Comparison of ENCODE assay signal across 7 cellular contexts in genomic region chr15:37096878-37097568, GRCh38. TPM values are rescaled to one million over a fixed set of nuclear protein-coding genes. Genes with fewer than 3 reads are reported as not detected.
DNase-seq lines count a peak whose midpoint lies in the region; ATAC-seq, FAIRE-seq and TF ChIP-seq lines count a peak whose summit lies in the region.

No MANE protein-coding gene starts in this region.

- H3K27ac ChIP-seq in hepatocyte (peak overlapping the region; percentile 93), smooth muscle cell (ENCODE audit: low read depth) (peak overlapping the region; percentile 87)

- H3K36me3 ChIP-seq in H7 (replicated peaks; ENCODE audit: control insufficient read depth, insufficient read depth, low read length) (no peaks in the 10 kb centered on the region), hepatocyte (replicated peaks; ENCODE audit: insufficient read depth, low read depth) (no peaks in the 10 kb centered on the region), smooth muscle cell (ENCODE audit: low read depth) (peaks cover 5% of the 10 kb centered on the region)

- H3K9me3 Mint-ChIP-seq in WTC11: no peaks in the 10 kb centered on the region

- CTCF ChIA-PET in WTC11 (lab: Charles Lee): interaction anchor here (0.7 to 4.1 kb wide), 2 partner anchors 213 to 217 kb away, joined by 3 to 18 read pairs; no protein-coding TSS in a partner anchor

- POLR2A ChIA-PET in WTC11 (lab: Charles Lee): interaction anchor here (0.5 to 1.2 kb wide), 3 partner anchors 10 to 324 kb away, joined by 3 to 11 read pairs (median 3); no protein-coding TSS in a partner anchor

- H3K79me2 ChIP-seq in hepatocyte (peaks cover 69% of the 10 kb centered on the region), smooth muscle cell (ENCODE audit: low read depth) (peaks cover 71% of the 10 kb centered on the region)

- TF ChIP-seq CTCF in WTC11 (IDR thresholded peaks at IDR 0.05) (no peak), hepatocyte (IDR thresholded peaks at IDR 0.05; ENCODE audit: poor library complexity) (no peak), smooth muscle cell (IDR thresholded peaks at IDR 0.05; ENCODE audit: borderline replicate concordance, insufficient read depth, poor library complexity, severe bottlenecking) (no peak)

- peaks cover 78% of the 10 kb centered on the region for H3K27me3 Mint-ChIP-seq in WTC11 (ENCODE audit: low read depth)

- peaks cover 20% of the 10 kb centered on the region for H3F3A ChIP-seq in smooth muscle cell (ENCODE audit: low read depth)

- H3K4me3 Mint-ChIP-seq in WTC11: peak overlapping the region; percentile 76

- H2AFZ ChIP-seq in hepatocyte (peak overlapping the region; percentile 26), smooth muscle cell (ENCODE audit: low read depth) (peak overlapping the region; percentile 59)

- DNase-seq in H7 (peak; percentile 51), WTC11 (ENCODE audit: low spot score) (no peak), hepatocyte (ENCODE audit: low spot score) (peak; percentile 25), smooth muscle cell (lab: John Stamatoyannopoulos, UW; ENCODE audit: unreplicated experiment) (no peak), GM12892 (ENCODE audit: insufficient read length) (no peak)

- H3K9me3 ChIP-seq in hepatocyte (ENCODE audit: low read depth): no peaks in the 10 kb centered on the region
- no peaks in the 10 kb centered on the region for H3K9me3 ChIP-seq in smooth muscle cell (replicated peaks; ENCODE audit: low read depth)

- H4K20me1 ChIP-seq in hepatocyte (ENCODE audit: insufficient read depth, poor library complexity, severe bottlenecking) (no peaks in the 10 kb centered on the region), smooth muscle cell (ENCODE audit: low read depth) (peaks cover 29% of the 10 kb centered on the region)

- FAIRE-seq in GM12892 (lab: Jason Lieb, UNC): no peak

- peaks cover 68% of the 10 kb centered on the region for H3K4me1 Mint-ChIP-seq in WTC11

- no peak overlapping the region for H3K27ac Mint-ChIP-seq in WTC11

- H3K4me1 ChIP-seq in hepatocyte (ENCODE audit: insufficient read depth) (peaks cover 4% of the 10 kb centered on the region), smooth muscle cell (ENCODE audit: low read depth) (peaks cover 33% of the 10 kb centered on the region)

- no peak for ATAC-seq in WTC11
- ATAC-seq in HG03342 (IDR thresholded peaks at IDR 0.05; ENCODE audit: unreplicated experiment): no peak
- ATAC-seq in GM21526 (IDR thresholded peaks at IDR 0.05; ENCODE audit: low FRiP score, unreplicated experiment): no peak

- no peaks in the 10 kb centered on the region for H3K9me2 ChIP-seq in hepatocyte (replicated peaks; ENCODE audit: insufficient read depth)

- 6% methylated on average over 23 of the region's 23 CpGs for WGBS in hepatocyte (ENCODE audit: low lambda C conversion rate, missing lambda C conversion rate)
- 1% methylated on average over 23 of the region's 23 CpGs for WGBS in smooth muscle cell (ENCODE audit: low lambda C conversion rate)

- H3K36me3 Mint-ChIP-seq in WTC11: no peaks in the 10 kb centered on the region

- H3K4me3 ChIP-seq in H7 (ENCODE audit: insufficient read depth, low read depth, low read length): peak overlapping the region; percentile 8
- H3K4me3 ChIP-seq in hepatocyte: peak overlapping the region; percentile 98
- H3K4me3 ChIP-seq in smooth muscle cell: peak overlapping the region; percentile 96

- TF ChIP-seq POLR2A in GM12892 (IDR thresholded peaks at IDR 0.05; ENCODE audit: low read depth, low read length): no peak

- peak overlapping the region; percentile 86 for H3K9ac ChIP-seq in smooth muscle cell (ENCODE audit: low read depth)

- H3K27me3 ChIP-seq in H7 (ENCODE audit: control insufficient read depth, insufficient read depth, low read length) (peaks cover 79% of the 10 kb centered on the region), hepatocyte (peaks cover 36% of the 10 kb centered on the region), smooth muscle cell (ENCODE audit: low read depth) (no peaks in the 10 kb centered on the region)

- H3K4me2 ChIP-seq in hepatocyte (peak overlapping the region; percentile 92), smooth muscle cell (peak overlapping the region; percentile 99)

TF ChIP-seq in WTC11, 78 proteins besides CTCF, POLR2A, EP300 and RAD21:
- TF ChIP-seq, protein P1, sequence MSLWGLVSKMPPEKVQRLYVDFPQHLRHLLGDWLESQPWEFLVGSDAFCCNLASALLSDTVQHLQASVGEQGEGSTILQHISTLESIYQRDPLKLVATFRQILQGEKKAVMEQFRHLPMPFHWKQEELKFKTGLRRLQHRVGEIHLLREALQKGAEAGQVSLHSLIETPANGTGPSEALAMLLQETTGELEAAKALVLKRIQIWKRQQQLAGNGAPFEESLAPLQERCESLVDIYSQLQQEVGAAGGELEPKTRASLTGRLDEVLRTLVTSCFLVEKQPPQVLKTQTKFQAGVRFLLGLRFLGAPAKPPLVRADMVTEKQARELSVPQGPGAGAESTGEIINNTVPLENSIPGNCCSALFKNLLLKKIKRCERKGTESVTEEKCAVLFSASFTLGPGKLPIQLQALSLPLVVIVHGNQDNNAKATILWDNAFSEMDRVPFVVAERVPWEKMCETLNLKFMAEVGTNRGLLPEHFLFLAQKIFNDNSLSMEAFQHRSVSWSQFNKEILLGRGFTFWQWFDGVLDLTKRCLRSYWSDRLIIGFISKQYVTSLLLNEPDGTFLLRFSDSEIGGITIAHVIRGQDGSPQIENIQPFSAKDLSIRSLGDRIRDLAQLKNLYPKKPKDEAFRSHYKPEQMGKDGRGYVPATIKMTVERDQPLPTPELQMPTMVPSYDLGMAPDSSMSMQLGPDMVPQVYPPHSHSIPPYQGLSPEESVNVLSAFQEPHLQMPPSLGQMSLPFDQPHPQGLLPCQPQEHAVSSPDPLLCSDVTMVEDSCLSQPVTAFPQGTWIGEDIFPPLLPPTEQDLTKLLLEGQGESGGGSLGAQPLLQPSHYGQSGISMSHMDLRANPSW (CRISPR knock-in tag; conservative IDR thresholded peaks at IDR 0.05; ENCODE audit: low read depth): no peak
- no peak for TF ChIP-seq GRHL2 (CRISPR knock-in tag; IDR thresholded peaks at IDR 0.05; ENCODE audit: insufficient replicate concordance, severe bottlenecking)

RNA-seq across cellular contexts. Expression of gene MEIS2, which starts 3.3 kb away (rescaled TPM):
- 0.67 and 1.8 TPM in 2 replicates for total RNA-seq in H7 (2014; rRNA removed; shearing (Covaris generic))
- 0.30 to 1.2 TPM (median 0.57 TPM) in 3 replicates for total RNA-seq in WTC11 (2021)
- 30.0 and 33.5 TPM in 2 replicates for total RNA-seq in hepatocyte
- polyA plus RNA-seq in hepatocyte: 20.6 and 32.4 TPM in 2 replicates
- 18.8 and 33.4 TPM in 2 replicates for total RNA-seq in smooth muscle cell
- 13.0 and 16.7 TPM in 2 replicates for polyA plus RNA-seq in smooth muscle cell
- 18.5 TPM for polyA plus RNA-seq in GM12892 (2012; ENCODE audit: missing spikeins)

Comparison
In these comparisons a context has a peak if more than half of its experiments do, and no peak if none do; other contexts are left out.
1. DNase-seq: peak in H7 (single experiment) and hepatocyte (single experiment); none in WTC11 (single experiment), smooth muscle cell (single experiment) and GM12892 (single experiment).
2. H3K4me3 ChIP-seq: peak in every context shown above with its lines; median percentile 98 in hepatocyte; 96 in smooth muscle cell; 8 in H7.